ENCODE assay signal across 11 cellular contexts in the genomic region with DNA sequence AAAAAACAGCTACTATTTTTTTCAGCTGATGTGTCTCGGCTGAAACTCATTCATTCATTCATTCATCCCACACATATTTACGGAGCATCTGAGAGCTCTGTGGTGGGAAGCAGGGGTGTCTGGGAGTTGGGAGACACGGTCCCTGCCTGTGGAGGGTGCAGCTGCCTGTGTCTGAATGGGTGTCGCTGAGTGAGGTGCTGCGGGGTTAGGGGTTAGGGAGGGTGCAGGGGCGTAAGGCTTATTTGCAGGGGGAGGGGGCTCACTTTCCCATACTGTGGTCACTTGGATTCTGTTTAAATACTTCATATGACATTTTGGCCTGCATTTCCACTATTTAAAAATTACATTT.
A peak's percentile ranks its signal among the peaks of the same experiment; 100 is the strongest.
DNase-seq lines count a peak whose midpoint lies in the region; ATAC-seq, FAIRE-seq and TF ChIP-seq lines count a peak whose summit lies in the region.
"Had no signal": no experiment of that assay in that cellular context is flagged by ENCODE, and none has a peak within 500 bp of the region (broad histone marks: within the 10 kb centered on the region; RNA-seq: fewer than 3 reads in every experiment).

No MANE protein-coding gene starts in this region.

- DNase-seq in right atrium auricular region (ENCODE audit: low spot score) (peak; percentile 23), Right ventricle myocardium superior (no peak), mesenchymal stem cell (no peak), vagina (ENCODE audit: extremely low spot score in 2 of 2) (peak; percentile 28 to 54), HTR-8/SVneo (ENCODE audit: insufficient read length, low spot score) (no peak)
- no peak for DNase-seq in activated CD4-positive, alpha-beta T cell treated with anti-CD3 and anti-CD28 coated beads, Interleukin-2, amount 50 U/mL, for 48 hours
- DNase-seq: COR-L47, GDM1, H7 had no signal

- no peaks in the 10 kb centered on the region for H3K27me3 ChIP-seq in right atrium auricular region
- peaks cover 11 to 41% of the 10 kb centered on the region in 2 experiments for H3K27me3 ChIP-seq in mesenchymal stem cell (ENCODE audit: control insufficient read depth in 1 of 2, insufficient read depth in 1 of 2, low read length in 2 of 2)
- H3K27me3 ChIP-seq in vagina: no peaks in the 10 kb centered on the region

- TF ChIP-seq POLR2A in vagina (IDR thresholded peaks at IDR 0.05): no peak

- H3K79me1 ChIP-seq in mesenchymal stem cell (replicated peaks; ENCODE audit: low read length, poor library complexity, severe bottlenecking): no peaks in the 10 kb centered on the region

- H3K23ac ChIP-seq in mesenchymal stem cell (ENCODE audit: low read length in 2 of 2): no peak overlapping the region

- no peak overlapping the region for H2BK5ac ChIP-seq in mesenchymal stem cell (ENCODE audit: low read depth, low read length, poor library complexity, severe bottlenecking)

- H4K91ac ChIP-seq in mesenchymal stem cell (ENCODE audit: low read length): no peak overlapping the region

- H3K18ac ChIP-seq in mesenchymal stem cell (ENCODE audit: low read depth in 1 of 2, low read length in 2 of 2): no peak overlapping the region

- no CpG with 5 or more reads among the region's 6 CpGs for WGBS in mesenchymal stem cell

- FAIRE-seq in HTR-8/SVneo (lab: Jason Lieb, UNC): no peak

- H2AK5ac ChIP-seq in mesenchymal stem cell (ENCODE audit: low read length, severe bottlenecking): no peak overlapping the region

- no peaks in the 10 kb centered on the region for H3K36me3 ChIP-seq in right atrium auricular region
- no peaks in the 10 kb centered on the region for H3K36me3 ChIP-seq in mesenchymal stem cell (ENCODE audit: control insufficient read depth in 1 of 2, insufficient read depth in 2 of 2, low read depth in 1 of 2, low read length in 2 of 2)
- H3K36me3 ChIP-seq in vagina: no peaks in the 10 kb centered on the region

- no peak overlapping the region for H3K4ac ChIP-seq in mesenchymal stem cell (ENCODE audit: low read depth in 1 of 2, low read length in 2 of 2)

- H3K9ac ChIP-seq in mesenchymal stem cell (ENCODE audit: low read length): peak overlapping the region; percentile 36
- H3K9ac ChIP-seq: GM23248 had no signal

- no peak overlapping the region for H2BK12ac ChIP-seq in mesenchymal stem cell (ENCODE audit: low read length in 2 of 2)

- intact Hi-C loops in Right ventricle myocardium superior (cut with DNase I): loop anchor here (2.0 to 10.0 kb wide), 2 partner anchors 161 to 707 kb away; no protein-coding TSS in a partner anchor
- intact Hi-C loops in vagina (cut with DNase I): loop anchor here (5.0 kb wide), 1 partner anchor 709 kb away; no protein-coding TSS in a partner anchor

- TF ChIP-seq CTCF in right atrium auricular region (IDR thresholded peaks at IDR 0.05) (no peak), vagina (IDR thresholded peaks at IDR 0.05) (no peak)

- no peak overlapping the region for H3K27ac ChIP-seq in right atrium auricular region
- H3K27ac ChIP-seq in mesenchymal stem cell (ENCODE audit: low read length, poor library complexity, severe bottlenecking): no peak overlapping the region
- H3K27ac ChIP-seq in vagina: no peak overlapping the region
- H3K27ac ChIP-seq: GM23248 had no signal

- no peak overlapping the region for H3K4me3 ChIP-seq in right atrium auricular region
- H3K4me3 ChIP-seq in mesenchymal stem cell (ENCODE audit: insufficient read depth in 1 of 2, low read depth in 1 of 2, low read length in 2 of 2): no peak overlapping the region
- H3K4me3 ChIP-seq in vagina: no peak overlapping the region
- H3K4me3 ChIP-seq: GM12878, GM23248 had no signal

- no peak overlapping the region for H2BK120ac ChIP-seq in mesenchymal stem cell (ENCODE audit: low read depth, low read length)

- no peak overlapping the region for H3K14ac ChIP-seq in mesenchymal stem cell (ENCODE audit: low read length in 2 of 2)

- H3K4me1 ChIP-seq in right atrium auricular region (no peaks in the 10 kb centered on the region), mesenchymal stem cell (ENCODE audit: control insufficient read depth, insufficient read depth, low read depth, low read length) (no peaks in the 10 kb centered on the region), vagina (no peaks in the 10 kb centered on the region)

- no peak overlapping the region for H4K8ac ChIP-seq in mesenchymal stem cell (ENCODE audit: low read length)

- no peak overlapping the region for H3K4me2 ChIP-seq in mesenchymal stem cell (ENCODE audit: low read length, poor library complexity, severe bottlenecking)

- H3K9me3 ChIP-seq in right atrium auricular region (no peaks in the 10 kb centered on the region), mesenchymal stem cell (ENCODE audit: control insufficient read depth, low read length) (no peaks in the 10 kb centered on the region), vagina (no peaks in the 10 kb centered on the region)

- H2BK15ac ChIP-seq in mesenchymal stem cell (ENCODE audit: low read depth, poor library complexity, severe bottlenecking): no peak overlapping the region

- ATAC-seq in Right ventricle myocardium superior (ENCODE audit: poor library complexity): no peak

- no peak overlapping the region for H2AFZ ChIP-seq in mesenchymal stem cell (ENCODE audit: low read depth, low read length)
- H2AFZ ChIP-seq: GM23248 had no signal

Comparison
In these comparisons a context has a peak if more than half of its experiments do, and no peak if none do; other contexts are left out.
1. DNase-seq: peak in right atrium auricular region (single experiment) and vagina (2 of 2); none in Right ventricle myocardium superior (single experiment), mesenchymal stem cell (single experiment), activated CD4-positive, alpha-beta T cell treated with anti-CD3 and anti-CD28 coated beads, Interleukin-2, amount 50 U/mL, for 48 hours (0 of 2) and HTR-8/SVneo (single experiment).